1 cellular context compared by ENCODE assay signal in the genomic region with DNA sequence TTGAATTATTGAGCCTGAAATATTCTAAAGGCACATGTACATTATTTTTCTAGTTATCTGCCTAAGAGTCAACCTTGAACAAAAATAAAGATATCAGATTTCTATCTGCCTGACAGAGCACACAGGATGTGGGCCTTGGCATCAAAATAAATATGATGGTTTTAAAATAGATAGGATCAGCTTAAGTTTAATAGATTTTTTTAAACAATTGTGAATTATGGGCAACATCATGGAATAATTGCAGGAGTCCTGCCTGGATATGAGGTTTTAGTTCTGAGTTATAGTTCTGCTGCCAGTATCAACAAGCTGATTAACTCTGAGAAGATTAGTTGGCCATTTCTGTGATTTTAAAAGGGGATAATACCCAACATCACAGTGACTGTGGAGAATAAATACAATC.
TF ChIP-seq lines count a peak whose summit lies in the region.

No MANE protein-coding gene starts in this region.

TF ChIP-seq in GM23338, 12 proteins besides CTCF, POLR2A, EP300 and RAD21:
- TF ChIP-seq, protein P1, sequence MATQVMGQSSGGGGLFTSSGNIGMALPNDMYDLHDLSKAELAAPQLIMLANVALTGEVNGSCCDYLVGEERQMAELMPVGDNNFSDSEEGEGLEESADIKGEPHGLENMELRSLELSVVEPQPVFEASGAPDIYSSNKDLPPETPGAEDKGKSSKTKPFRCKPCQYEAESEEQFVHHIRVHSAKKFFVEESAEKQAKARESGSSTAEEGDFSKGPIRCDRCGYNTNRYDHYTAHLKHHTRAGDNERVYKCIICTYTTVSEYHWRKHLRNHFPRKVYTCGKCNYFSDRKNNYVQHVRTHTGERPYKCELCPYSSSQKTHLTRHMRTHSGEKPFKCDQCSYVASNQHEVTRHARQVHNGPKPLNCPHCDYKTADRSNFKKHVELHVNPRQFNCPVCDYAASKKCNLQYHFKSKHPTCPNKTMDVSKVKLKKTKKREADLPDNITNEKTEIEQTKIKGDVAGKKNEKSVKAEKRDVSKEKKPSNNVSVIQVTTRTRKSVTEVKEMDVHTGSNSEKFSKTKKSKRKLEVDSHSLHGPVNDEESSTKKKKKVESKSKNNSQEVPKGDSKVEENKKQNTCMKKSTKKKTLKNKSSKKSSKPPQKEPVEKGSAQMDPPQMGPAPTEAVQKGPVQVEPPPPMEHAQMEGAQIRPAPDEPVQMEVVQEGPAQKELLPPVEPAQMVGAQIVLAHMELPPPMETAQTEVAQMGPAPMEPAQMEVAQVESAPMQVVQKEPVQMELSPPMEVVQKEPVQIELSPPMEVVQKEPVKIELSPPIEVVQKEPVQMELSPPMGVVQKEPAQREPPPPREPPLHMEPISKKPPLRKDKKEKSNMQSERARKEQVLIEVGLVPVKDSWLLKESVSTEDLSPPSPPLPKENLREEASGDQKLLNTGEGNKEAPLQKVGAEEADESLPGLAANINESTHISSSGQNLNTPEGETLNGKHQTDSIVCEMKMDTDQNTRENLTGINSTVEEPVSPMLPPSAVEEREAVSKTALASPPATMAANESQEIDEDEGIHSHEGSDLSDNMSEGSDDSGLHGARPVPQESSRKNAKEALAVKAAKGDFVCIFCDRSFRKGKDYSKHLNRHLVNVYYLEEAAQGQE (IDR thresholded peaks at IDR 0.05; ENCODE audit: unreplicated experiment), result no peak
- TF ChIP-seq ZNF114 (CRISPR knock-in tag; IDR thresholded peaks at IDR 0.05) (no peak), STAT1 (IDR thresholded peaks at IDR 0.05; ENCODE audit: unreplicated experiment) (no peak), POLR2AphosphoS5 (IDR thresholded peaks at IDR 0.05; ENCODE audit: low read depth) (no peak), ZNF331 (CRISPR knock-in tag; IDR thresholded peaks at IDR 0.05; ENCODE audit: low read depth) (no peak), NANOG (IDR thresholded peaks at IDR 0.05; ENCODE audit: borderline replicate concordance) (no peak), CREB1 (CRISPR knock-in tag; IDR thresholded peaks at IDR 0.05; ENCODE audit: low read depth) (no peak), EZH2phosphoT487 (IDR thresholded peaks at IDR 0.05; ENCODE audit: unreplicated experiment) (no peak), JUNB (IDR thresholded peaks at IDR 0.05; ENCODE audit: unreplicated experiment) (no peak), EZH2 (IDR thresholded peaks at IDR 0.05; ENCODE audit: low read depth, unreplicated experiment) (no peak)
- TF ChIP-seq, protein P2, sequence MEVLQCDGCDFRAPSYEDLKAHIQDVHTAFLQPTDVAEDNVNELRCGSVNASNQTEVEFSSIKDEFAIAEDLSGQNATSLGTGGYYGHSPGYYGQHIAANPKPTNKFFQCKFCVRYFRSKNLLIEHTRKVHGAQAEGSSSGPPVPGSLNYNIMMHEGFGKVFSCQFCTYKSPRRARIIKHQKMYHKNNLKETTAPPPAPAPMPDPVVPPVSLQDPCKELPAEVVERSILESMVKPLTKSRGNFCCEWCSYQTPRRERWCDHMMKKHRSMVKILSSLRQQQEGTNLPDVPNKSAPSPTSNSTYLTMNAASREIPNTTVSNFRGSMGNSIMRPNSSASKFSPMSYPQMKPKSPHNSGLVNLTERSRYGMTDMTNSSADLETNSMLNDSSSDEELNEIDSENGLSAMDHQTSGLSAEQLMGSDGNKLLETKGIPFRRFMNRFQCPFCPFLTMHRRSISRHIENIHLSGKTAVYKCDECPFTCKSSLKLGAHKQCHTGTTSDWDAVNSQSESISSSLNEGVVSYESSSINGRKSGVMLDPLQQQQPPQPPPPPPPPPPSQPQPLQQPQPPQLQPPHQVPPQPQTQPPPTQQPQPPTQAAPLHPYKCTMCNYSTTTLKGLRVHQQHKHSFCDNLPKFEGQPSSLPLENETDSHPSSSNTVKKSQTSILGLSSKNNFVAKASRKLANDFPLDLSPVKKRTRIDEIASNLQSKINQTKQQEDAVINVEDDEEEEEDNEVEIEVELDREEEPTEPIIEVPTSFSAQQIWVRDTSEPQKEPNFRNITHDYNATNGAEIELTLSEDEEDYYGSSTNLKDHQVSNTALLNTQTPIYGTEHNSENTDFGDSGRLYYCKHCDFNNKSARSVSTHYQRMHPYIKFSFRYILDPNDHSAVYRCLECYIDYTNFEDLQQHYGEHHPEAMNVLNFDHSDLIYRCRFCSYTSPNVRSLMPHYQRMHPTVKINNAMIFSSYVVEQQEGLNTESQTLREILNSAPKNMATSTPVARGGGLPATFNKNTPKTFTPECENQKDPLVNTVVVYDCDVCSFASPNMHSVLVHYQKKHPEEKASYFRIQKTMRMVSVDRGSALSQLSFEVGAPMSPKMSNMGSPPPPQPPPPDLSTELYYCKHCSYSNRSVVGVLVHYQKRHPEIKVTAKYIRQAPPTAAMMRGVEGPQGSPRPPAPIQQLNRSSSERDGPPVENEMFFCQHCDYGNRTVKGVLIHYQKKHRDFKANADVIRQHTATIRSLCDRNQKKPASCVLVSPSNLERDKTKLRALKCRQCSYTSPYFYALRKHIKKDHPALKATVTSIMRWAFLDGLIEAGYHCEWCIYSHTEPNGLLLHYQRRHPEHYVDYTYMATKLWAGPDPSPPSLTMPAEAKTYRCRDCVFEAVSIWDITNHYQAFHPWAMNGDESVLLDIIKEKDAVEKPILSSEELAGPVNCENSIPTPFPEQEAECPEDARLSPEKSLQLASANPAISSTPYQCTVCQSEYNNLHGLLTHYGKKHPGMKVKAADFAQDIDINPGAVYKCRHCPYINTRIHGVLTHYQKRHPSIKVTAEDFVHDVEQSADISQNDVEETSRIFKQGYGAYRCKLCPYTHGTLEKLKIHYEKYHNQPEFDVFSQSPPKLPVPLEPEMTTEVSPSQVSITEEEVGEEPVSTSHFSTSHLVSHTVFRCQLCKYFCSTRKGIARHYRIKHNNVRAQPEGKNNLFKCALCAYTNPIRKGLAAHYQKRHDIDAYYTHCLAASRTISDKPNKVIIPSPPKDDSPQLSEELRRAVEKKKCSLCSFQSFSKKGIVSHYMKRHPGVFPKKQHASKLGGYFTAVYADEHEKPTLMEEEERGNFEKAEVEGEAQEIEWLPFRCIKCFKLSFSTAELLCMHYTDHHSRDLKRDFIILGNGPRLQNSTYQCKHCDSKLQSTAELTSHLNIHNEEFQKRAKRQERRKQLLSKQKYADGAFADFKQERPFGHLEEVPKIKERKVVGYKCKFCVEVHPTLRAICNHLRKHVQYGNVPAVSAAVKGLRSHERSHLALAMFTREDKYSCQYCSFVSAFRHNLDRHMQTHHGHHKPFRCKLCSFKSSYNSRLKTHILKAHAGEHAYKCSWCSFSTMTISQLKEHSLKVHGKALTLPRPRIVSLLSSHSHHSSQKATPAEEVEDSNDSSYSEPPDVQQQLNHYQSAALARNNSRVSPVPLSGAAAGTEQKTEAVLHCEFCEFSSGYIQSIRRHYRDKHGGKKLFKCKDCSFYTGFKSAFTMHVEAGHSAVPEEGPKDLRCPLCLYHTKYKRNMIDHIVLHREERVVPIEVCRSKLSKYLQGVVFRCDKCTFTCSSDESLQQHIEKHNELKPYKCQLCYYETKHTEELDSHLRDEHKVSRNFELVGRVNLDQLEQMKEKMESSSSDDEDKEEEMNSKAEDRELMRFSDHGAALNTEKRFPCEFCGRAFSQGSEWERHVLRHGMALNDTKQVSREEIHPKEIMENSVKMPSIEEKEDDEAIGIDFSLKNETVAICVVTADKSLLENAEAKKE (CRISPR knock-in tag; IDR thresholded peaks at IDR 0.05), result no peak
- TF ChIP-seq, protein P3, sequence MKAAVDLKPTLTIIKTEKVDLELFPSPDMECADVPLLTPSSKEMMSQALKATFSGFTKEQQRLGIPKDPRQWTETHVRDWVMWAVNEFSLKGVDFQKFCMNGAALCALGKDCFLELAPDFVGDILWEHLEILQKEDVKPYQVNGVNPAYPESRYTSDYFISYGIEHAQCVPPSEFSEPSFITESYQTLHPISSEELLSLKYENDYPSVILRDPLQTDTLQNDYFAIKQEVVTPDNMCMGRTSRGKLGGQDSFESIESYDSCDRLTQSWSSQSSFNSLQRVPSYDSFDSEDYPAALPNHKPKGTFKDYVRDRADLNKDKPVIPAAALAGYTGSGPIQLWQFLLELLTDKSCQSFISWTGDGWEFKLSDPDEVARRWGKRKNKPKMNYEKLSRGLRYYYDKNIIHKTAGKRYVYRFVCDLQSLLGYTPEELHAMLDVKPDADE (IDR thresholded peaks at IDR 0.05), result no peak
TF ChIP-seq in GM23338: peak in this region for 0.
